Comparison of ENCODE assay signal across 22 cellular contexts in the genomic region with DNA sequence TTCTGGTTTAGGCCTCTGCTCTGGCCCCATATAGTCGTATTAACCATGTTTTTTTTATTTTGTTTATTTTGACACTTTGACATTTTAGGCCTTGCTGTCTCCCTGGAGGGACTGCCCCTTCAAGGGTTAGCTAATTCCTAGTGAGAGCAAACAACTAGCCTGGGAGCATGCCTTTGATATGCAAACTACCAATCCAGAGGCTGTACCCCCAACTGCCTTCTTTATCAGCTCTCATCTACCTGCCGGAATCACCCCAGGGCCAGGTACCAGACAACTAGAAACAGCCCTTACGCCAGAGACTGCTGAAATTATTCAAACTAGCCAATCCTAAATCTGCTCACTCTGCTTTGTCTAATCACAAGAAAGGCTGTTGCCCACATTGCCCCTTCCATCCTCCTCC. TPM values are rescaled to one million over a fixed set of nuclear protein-coding genes. Genes with fewer than 3 reads are reported as not detected.
A peak's percentile ranks its signal among the peaks of the same experiment; 100 is the strongest.
DNase-seq lines count a peak whose midpoint lies in the region; ATAC-seq and TF ChIP-seq lines count a peak whose summit lies in the region.
"Had no signal": no experiment of that assay in that cellular context is flagged by ENCODE, and none has a peak within 500 bp of the region (broad histone marks: within the 10 kb centered on the region; RNA-seq: fewer than 3 reads in every experiment).

No MANE protein-coding gene starts in this region.

- no peaks in the 10 kb centered on the region for H4K20me1 ChIP-seq in osteoblast (ENCODE audit: insufficient read depth, low read length)
- H4K20me1 ChIP-seq: BLaER1 had no signal

- H3K4me3 ChIP-seq in H7 (ENCODE audit: insufficient read depth, low read depth, low read length) (no peak overlapping the region), osteoblast (ENCODE audit: insufficient read depth, low read length) (no peak overlapping the region)
- H3K4me3 ChIP-seq: BLaER1, PC-9, SJCRH30 had no signal

- TF ChIP-seq CTCF in WTC11 (IDR thresholded peaks at IDR 0.05) (no peak), osteoblast (IDR thresholded peaks at IDR 0.05; ENCODE audit: extremely low read depth, low read depth, low read length) (no peak), glutamatergic neuron (IDR thresholded peaks at IDR 0.05; ENCODE audit: partially characterized antibody, unreplicated experiment) (no peak)

- H3K36me3 ChIP-seq in H7 (replicated peaks; ENCODE audit: control insufficient read depth, insufficient read depth, low read length) = no peaks in the 10 kb centered on the region
- no peaks in the 10 kb centered on the region for H3K36me3 ChIP-seq in osteoblast (ENCODE audit: insufficient read depth, low read length)
- H3K36me3 ChIP-seq: BLaER1, SJCRH30 had no signal

- CTCF ChIA-PET in WTC11 (lab: Charles Lee) = no interaction called here

- no peak overlapping the region for H3K27ac ChIP-seq in osteoblast (ENCODE audit: low read depth, low read length)
- H3K27ac ChIP-seq: BLaER1, PC-9, SJCRH30 had no signal

- H3K4me1 Mint-ChIP-seq in WTC11 = peaks cover 52% of the 10 kb centered on the region
- H3K4me1 Mint-ChIP-seq in stimulated activated naive B cell treated with anti-CD40 and anti-IgM and Interleukin-4, amounts not matched to agents 10 μg/mL and 1 μg/mL and 100 μg/mL, for 72 hours = no peaks in the 10 kb centered on the region
- peaks cover 19% of the 10 kb centered on the region for H3K4me1 Mint-ChIP-seq in glutamatergic neuron (ENCODE audit: low read depth, unreplicated experiment)
- H3K4me1 Mint-ChIP-seq: CD4-positive, CD25-positive, alpha-beta regulatory T cell had no signal

- H3K27me3 Mint-ChIP-seq in WTC11 (ENCODE audit: low read depth) = peaks cover 34% of the 10 kb centered on the region
- peaks cover 0 to 9% of the 10 kb centered on the region in 2 donors for H3K27me3 Mint-ChIP-seq in stimulated activated naive B cell treated with anti-CD40 and anti-IgM and Interleukin-4, amounts not matched to agents 10 μg/mL and 1 μg/mL and 100 μg/mL, for 72 hours
- no peaks in the 10 kb centered on the region for H3K27me3 Mint-ChIP-seq in glutamatergic neuron (ENCODE audit: unreplicated experiment)
- H3K27me3 Mint-ChIP-seq: CD4-positive, CD25-positive, alpha-beta regulatory T cell had no signal

- H3K4me2 ChIP-seq in osteoblast (ENCODE audit: insufficient read depth, low read length) = no peak overlapping the region
- H3K4me2 ChIP-seq: BLaER1, PC-9 had no signal

- DNase-seq in H7 (peak; percentile 49), WTC11 (ENCODE audit: low spot score) (peak; percentile 23), iPS-NIHi11 (ENCODE audit: low spot score) (peak; percentile 35), osteoblast (ENCODE audit: insufficient read length, low spot score, missing footprints) (peak; percentile 38), glutamatergic neuron (no peak)
- no peak for DNase-seq in stimulated activated naive B cell treated with anti-CD40 and anti-IgM and Interleukin-4, amounts not matched to agents 10 μg/mL and 1 μg/mL and 100 μg/mL, for 72 hours
- DNase-seq: CD4-positive, CD25-positive, alpha-beta regulatory T cell; GOT3; Karpas-422; NCI-H1092; NCI-H1417 treated with DMSO at 0.1 percent for 48 hours; NCI-H187 treated with DMSO at 0.1 percent for 48 hours; NCI-H446; NCI-H524 treated with DMSO at 0.1 percent for 48 hours; PC-9; SJCRH30 had no signal

- no peak overlapping the region for H3K27ac Mint-ChIP-seq in WTC11
- H3K27ac Mint-ChIP-seq in stimulated activated naive B cell treated with anti-CD40 and anti-IgM and Interleukin-4, amounts not matched to agents 10 μg/mL and 1 μg/mL and 100 μg/mL, for 72 hours = no peak overlapping the region
- H3K27ac Mint-ChIP-seq in glutamatergic neuron (ENCODE audit: unreplicated experiment) = no peak overlapping the region
- H3K27ac Mint-ChIP-seq: CD4-positive, CD25-positive, alpha-beta regulatory T cell had no signal

- H3K9me3 Mint-ChIP-seq in WTC11 = no peaks in the 10 kb centered on the region
- no peaks in the 10 kb centered on the region for H3K9me3 Mint-ChIP-seq in stimulated activated naive B cell treated with anti-CD40 and anti-IgM and Interleukin-4, amounts not matched to agents 10 μg/mL and 1 μg/mL and 100 μg/mL, for 72 hours
- H3K9me3 Mint-ChIP-seq in glutamatergic neuron (ENCODE audit: unreplicated experiment) = no peaks in the 10 kb centered on the region

- no peaks in the 10 kb centered on the region for H3K27me3 ChIP-seq in H7 (ENCODE audit: control insufficient read depth, insufficient read depth, low read length)
- H3K27me3 ChIP-seq in osteoblast (ENCODE audit: insufficient read depth, low read length) = no peaks in the 10 kb centered on the region
- H3K27me3 ChIP-seq: BLaER1, SJCRH30 had no signal

- H3K79me2 ChIP-seq in osteoblast (ENCODE audit: insufficient read depth, low read length) = no peaks in the 10 kb centered on the region

- H3K4me3 Mint-ChIP-seq in WTC11 = 0 out of 2 replicates have a peak overlapping the region, but pooled peaks have one; percentile 3
- no peak overlapping the region for H3K4me3 Mint-ChIP-seq in stimulated activated naive B cell treated with anti-CD40 and anti-IgM and Interleukin-4, amounts not matched to agents 10 μg/mL and 1 μg/mL and 100 μg/mL, for 72 hours
- H3K4me3 Mint-ChIP-seq in glutamatergic neuron (ENCODE audit: unreplicated experiment) = no peak overlapping the region

- no peaks in the 10 kb centered on the region for H3K36me3 Mint-ChIP-seq in WTC11
- no peaks in the 10 kb centered on the region for H3K36me3 Mint-ChIP-seq in stimulated activated naive B cell treated with anti-CD40 and anti-IgM and Interleukin-4, amounts not matched to agents 10 μg/mL and 1 μg/mL and 100 μg/mL, for 72 hours
- no peaks in the 10 kb centered on the region for H3K36me3 Mint-ChIP-seq in glutamatergic neuron (ENCODE audit: unreplicated experiment)
- H3K36me3 Mint-ChIP-seq: CD4-positive, CD25-positive, alpha-beta regulatory T cell had no signal

- ATAC-seq in WTC11 = peak; percentile 94
- no peak for ATAC-seq in stimulated activated naive B cell treated with anti-CD40 and anti-IgM and Interleukin-4, amounts not matched to agents 10 μg/mL and 1 μg/mL and 100 μg/mL, for 72 hours (replicated peaks)
- no peak for ATAC-seq in GM19324 (IDR thresholded peaks at IDR 0.05; ENCODE audit: low FRiP score, unreplicated experiment)
- ATAC-seq: HepG2, Right ventricle myocardium inferior, SK-N-SH treated with all-trans-retinoic acid at 6 μM for 48 hours had no signal

- POLR2A ChIA-PET in WTC11 (lab: Charles Lee) = no interaction called here

- no peaks in the 10 kb centered on the region for H3K9me3 ChIP-seq in osteoblast (ENCODE audit: low read depth, low read length)
- H3K9me3 ChIP-seq: BLaER1, SJCRH30 had no signal

- no peak overlapping the region for H2AFZ ChIP-seq in osteoblast (ENCODE audit: low read length)
- H2AFZ ChIP-seq: PC-9 had no signal

- H3K4me1 ChIP-seq in osteoblast (ENCODE audit: insufficient read depth, low read length) = no peaks in the 10 kb centered on the region
- H3K4me1 ChIP-seq: BLaER1 had no signal

TF ChIP-seq in WTC11, 78 proteins besides CTCF, POLR2A, EP300 and RAD21:
- peak; percentile 69 for TF ChIP-seq ZNF423 (CRISPR knock-in tag; IDR thresholded peaks at IDR 0.05)
- no peak for TF ChIP-seq MYBL2 (CRISPR knock-in tag; IDR thresholded peaks at IDR 0.05)
- no peak for TF ChIP-seq KAT7 (CRISPR knock-in tag; IDR thresholded peaks at IDR 0.05; ENCODE audit: borderline replicate concordance)
- TF ChIP-seq, protein P1, sequence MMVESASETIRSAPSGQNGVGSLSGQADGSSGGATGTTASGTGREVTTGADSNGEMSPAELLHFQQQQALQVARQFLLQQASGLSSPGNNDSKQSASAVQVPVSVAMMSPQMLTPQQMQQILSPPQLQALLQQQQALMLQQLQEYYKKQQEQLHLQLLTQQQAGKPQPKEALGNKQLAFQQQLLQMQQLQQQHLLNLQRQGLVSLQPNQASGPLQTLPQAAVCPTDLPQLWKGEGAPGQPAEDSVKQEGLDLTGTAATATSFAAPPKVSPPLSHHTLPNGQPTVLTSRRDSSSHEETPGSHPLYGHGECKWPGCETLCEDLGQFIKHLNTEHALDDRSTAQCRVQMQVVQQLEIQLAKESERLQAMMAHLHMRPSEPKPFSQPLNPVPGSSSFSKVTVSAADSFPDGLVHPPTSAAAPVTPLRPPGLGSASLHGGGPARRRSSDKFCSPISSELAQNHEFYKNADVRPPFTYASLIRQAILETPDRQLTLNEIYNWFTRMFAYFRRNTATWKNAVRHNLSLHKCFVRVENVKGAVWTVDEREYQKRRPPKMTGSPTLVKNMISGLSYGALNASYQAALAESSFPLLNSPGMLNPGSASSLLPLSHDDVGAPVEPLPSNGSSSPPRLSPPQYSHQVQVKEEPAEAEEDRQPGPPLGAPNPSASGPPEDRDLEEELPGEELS (CRISPR knock-in tag; IDR thresholded peaks at IDR 0.05) = peak; percentile 30; the same call in 1 of the 2 replicates
- TF ChIP-seq, protein P2, sequence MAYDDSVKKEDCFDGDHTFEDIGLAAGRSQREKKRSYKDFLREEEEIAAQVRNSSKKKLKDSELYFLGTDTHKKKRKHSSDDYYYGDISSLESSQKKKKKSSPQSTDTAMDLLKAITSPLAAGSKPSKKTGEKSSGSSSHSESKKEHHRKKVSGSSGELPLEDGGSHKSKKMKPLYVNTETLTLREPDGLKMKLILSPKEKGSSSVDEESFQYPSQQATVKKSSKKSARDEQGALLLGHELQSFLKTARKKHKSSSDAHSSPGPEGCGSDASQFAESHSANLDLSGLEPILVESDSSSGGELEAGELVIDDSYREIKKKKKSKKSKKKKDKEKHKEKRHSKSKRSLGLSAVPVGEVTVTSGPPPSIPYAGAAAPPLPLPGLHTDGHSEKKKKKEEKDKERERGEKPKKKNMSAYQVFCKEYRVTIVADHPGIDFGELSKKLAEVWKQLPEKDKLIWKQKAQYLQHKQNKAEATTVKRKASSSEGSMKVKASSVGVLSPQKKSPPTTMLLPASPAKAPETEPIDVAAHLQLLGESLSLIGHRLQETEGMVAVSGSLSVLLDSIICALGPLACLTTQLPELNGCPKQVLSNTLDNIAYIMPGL (CRISPR knock-in tag; IDR thresholded peaks at IDR 0.05) = no peak
- no peak for TF ChIP-seq TP53 (CRISPR knock-in tag; IDR thresholded peaks at IDR 0.05)
- TF ChIP-seq, protein P3, sequence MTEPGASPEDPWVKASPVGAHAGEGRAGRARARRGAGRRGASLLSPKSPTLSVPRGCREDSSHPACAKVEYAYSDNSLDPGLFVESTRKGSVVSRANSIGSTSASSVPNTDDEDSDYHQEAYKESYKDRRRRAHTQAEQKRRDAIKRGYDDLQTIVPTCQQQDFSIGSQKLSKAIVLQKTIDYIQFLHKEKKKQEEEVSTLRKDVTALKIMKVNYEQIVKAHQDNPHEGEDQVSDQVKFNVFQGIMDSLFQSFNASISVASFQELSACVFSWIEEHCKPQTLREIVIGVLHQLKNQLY (CRISPR knock-in tag; IDR thresholded peaks at IDR 0.05) = no peak

RNA-seq across cellular contexts. Expression of a gene that starts 13.0 kb away (rescaled TPM):
- total RNA-seq in H7 (2014; rRNA removed; shearing (Covaris generic)) = 11.6 and 15.7 TPM in 2 replicates
- total RNA-seq in WTC11 (2021) (8.8 to 10.1 TPM (median 9.6 TPM) in 3 replicates), osteoblast (0.88 and 1.1 TPM in 2 replicates), glutamatergic neuron (ENCODE audit: unreplicated experiment) (141 TPM)
- total RNA-seq: CD4-positive, CD25-positive, alpha-beta regulatory T cell; G401; HepG2; SJCRH30 had no signal

Comparison
In these comparisons a context has a peak if more than half of its experiments do, and no peak if none do; other contexts are left out.
1. DNase-seq: peak in H7 (single experiment), WTC11 (single experiment), iPS-NIHi11 (single experiment) and osteoblast (single experiment); none in stimulated activated naive B cell treated with anti-CD40 and anti-IgM and Interleukin-4, amounts not matched to agents 10 μg/mL and 1 μg/mL and 100 μg/mL, for 72 hours (single experiment) and glutamatergic neuron (single experiment).